Comparison of ENCODE assay signal across 8 cellular contexts in genomic region chr7:21507627-21508343, GRCh38. TPM values are rescaled to one million over a fixed set of nuclear protein-coding genes. Genes with fewer than 3 reads are reported as not detected.
A peak's percentile ranks its signal among the peaks of the same experiment; 100 is the strongest.
DNase-seq lines count a peak whose midpoint lies in the region; ATAC-seq and TF ChIP-seq lines count a peak whose summit lies in the region.

No MANE protein-coding gene starts in this region.

- 0 out of 2 replicates have a peak, but pooled peaks cover 2% of the 10 kb centered on the region for H3K36me3 ChIP-seq in GM06990 (ENCODE audit: control insufficient read depth, insufficient read depth, low read length)
- H3K36me3 ChIP-seq in NT2/D1 (ENCODE audit: insufficient read depth, insufficient read length, low read length) = peaks cover 6% of the 10 kb centered on the region
- H3K36me3 ChIP-seq in right lobe of liver = no peaks in the 10 kb centered on the region
- peaks cover 5% of the 10 kb centered on the region in 2 donors for H3K36me3 ChIP-seq in thyroid gland

- ATAC-seq in right lobe of liver = peak; percentile 76 to 85 (median 80)
- ATAC-seq in GM21367 (IDR thresholded peaks at IDR 0.05; ENCODE audit: unreplicated experiment) = no peak
- ATAC-seq in HG03521 (IDR thresholded peaks at IDR 0.05; ENCODE audit: unreplicated experiment) = no peak

- no peaks in the 10 kb centered on the region for H3K4me1 Mint-ChIP-seq in chondrocyte (ENCODE audit: low read depth)

- no peak overlapping the region for H3K27ac Mint-ChIP-seq in chondrocyte (ENCODE audit: unreplicated experiment)

- 42% methylated on average over 3 of the region's 8 CpGs for WGBS in right lobe of liver (ENCODE audit: insufficient coverage, low coverage, low lambda C conversion rate, missing lambda C conversion rate)
- WGBS in thyroid gland, 2 donors = 91 to 92% methylated on average over 7 to 8 of the region's 8 CpGs

- H3K27ac ChIP-seq in right lobe of liver (no peak overlapping the region), thyroid gland (no peak overlapping the region)

- intact Hi-C loops in right lobe of liver (cut with DNase I) = loop anchor here (5.0 to 10.0 kb wide), 2 partner anchors 243 to 255 kb away; no protein-coding TSS in a partner anchor
- intact Hi-C loops in thyroid gland (cut with DNase I) = loop anchor here (5.0 kb wide), 1 partner anchor 240 kb away; no protein-coding TSS in a partner anchor

- no peak overlapping the region for H3K9ac ChIP-seq in NT2/D1 (ENCODE audit: insufficient read length, low read depth)

- DNase-seq in ACHN = peak; percentile 59
- no peak for DNase-seq in GM06990 (ENCODE audit: extremely low read depth, insufficient read length)
- DNase-seq in NT2/D1 (ENCODE audit: low read depth, low spot score) = peak; percentile 61
- no peak for DNase-seq in chondrocyte (ENCODE audit: low spot score)
- peak in 2 of 3 donors; percentile 26 to 58 for DNase-seq in right lobe of liver
- peak; percentile 46 to 61 for DNase-seq in thyroid gland

- in situ Hi-C loops in ACHN (cut with HindIII; ENCODE audit: low pct_ligation_motif_present, low pct_unique_long_range_greater_than_20kb, low sequenced_read_pairs) = no loop called here

- no peak overlapping the region for H3K4me3 Mint-ChIP-seq in chondrocyte (ENCODE audit: unreplicated experiment)

- TF ChIP-seq CTCF in GM06990 (IDR thresholded peaks at IDR 0.05; ENCODE audit: insufficient read depth, low read length, poor library complexity, severe bottlenecking) (peak; percentile 57), chondrocyte (IDR thresholded peaks at IDR 0.05) (peak; percentile 78), right lobe of liver (IDR thresholded peaks at IDR 0.05) (peak; percentile 73 to 83 (median 79)), thyroid gland (IDR thresholded peaks at IDR 0.05) (peak; percentile 18 to 83 (median 61))

- peaks cover 1% of the 10 kb centered on the region for H3K36me3 Mint-ChIP-seq in chondrocyte (ENCODE audit: low read depth)

- no peaks in the 10 kb centered on the region for H3K27me3 ChIP-seq in GM06990 (replicated peaks; ENCODE audit: control insufficient read depth, insufficient read depth, low read length)
- no peaks in the 10 kb centered on the region for H3K27me3 ChIP-seq in NT2/D1 (ENCODE audit: insufficient read depth, insufficient read length)
- no peaks in the 10 kb centered on the region for H3K27me3 ChIP-seq in right lobe of liver
- no peaks in the 10 kb centered on the region for H3K27me3 ChIP-seq in thyroid gland

- no peaks in the 10 kb centered on the region for H3K27me3 Mint-ChIP-seq in chondrocyte (ENCODE audit: low read depth)

- peaks cover 8% of the 10 kb centered on the region for H3K9me3 Mint-ChIP-seq in chondrocyte (ENCODE audit: low read depth)

- H3K4me3 ChIP-seq in GM06990 (replicated peaks; ENCODE audit: low read depth, low read length) (no peak overlapping the region), NT2/D1 (ENCODE audit: insufficient read length, low read depth) (no peak overlapping the region), right lobe of liver (no peak overlapping the region), thyroid gland (replicated peaks in 1 of 3) (no peak overlapping the region)

- H3K4me1 ChIP-seq in NT2/D1 (ENCODE audit: insufficient read depth, insufficient read length) (no peaks in the 10 kb centered on the region), right lobe of liver (peaks cover 0 to 12% (median 3%) of the 10 kb centered on the region in 4 donors), thyroid gland (peaks cover 0 to 13% of the 10 kb centered on the region in 2 donors)

- H3K9me3 ChIP-seq in NT2/D1 (ENCODE audit: insufficient read depth, low read length) = peaks cover 6% of the 10 kb centered on the region; the same call in 1 of the 2 replicates
- H3K9me3 ChIP-seq in right lobe of liver = no peaks in the 10 kb centered on the region
- no peaks in the 10 kb centered on the region for H3K9me3 ChIP-seq in thyroid gland

- TF ChIP-seq POLR2A in right lobe of liver (IDR thresholded peaks at IDR 0.05) (no peak), thyroid gland (IDR thresholded peaks at IDR 0.05) (no peak)

RNA-seq across cellular contexts. Expression of gene DNAH11, which starts 35.1 kb away (rescaled TPM):
- 0.02 TPM in 1 of 3 replicates, not detected in the others for total RNA-seq in chondrocyte
- total RNA-seq in right lobe of liver = 1 to 10 TPM in 3 of 6 experiments, under 1 TPM in 3; 0.17 to 5.5 (median 1.2) TPM
- total RNA-seq in thyroid gland = 10 to 100 TPM in 2 of 4 donors, 1 to 10 TPM in 2; 3.9 to 29.9 (median 10.9) TPM

Comparison
In these comparisons a context has a peak if more than half of its experiments do, and no peak if none do; other contexts are left out.
1. DNase-seq: peak in ACHN (single experiment), NT2/D1 (single experiment), right lobe of liver (2 of 3) and thyroid gland (2 of 2); none in GM06990 (single experiment) and chondrocyte (single experiment).
2. ATAC-seq: peak in right lobe of liver (4 of 4); none in GM21367 (single experiment) and HG03521 (single experiment).
3. Peak in every context shown above with its lines, with median percentiles within 50 percentile points of each other: CTCF ChIP-seq.